ENCODE assay signal across 8 cellular contexts in genomic region chr2:32063310-32064020, GRCh38.
DNase-seq lines count a peak whose midpoint lies in the region; ATAC-seq lines count a peak whose summit lies in the region.

Gene SPAST (plus strand): TSS chr2:32063556. CDS start chr2:32063832, 276 bp downstream.

- ATAC-seq in GM19372 (IDR thresholded peaks at IDR 0.05; ENCODE audit: low read depth, unreplicated experiment) (peak; percentile 96), HG03558 (IDR thresholded peaks at IDR 0.05; ENCODE audit: extremely low read depth, unreplicated experiment) (peak; percentile 83)

- DNase-seq in CD1c-positive myeloid dendritic cell (ENCODE audit: extremely low spot score) (peak; percentile 99), NCI-H748 (lab: John Stamatoyannopoulos, UW; ENCODE audit: unreplicated experiment) (peak; percentile 97), dedifferentiated amniotic fluid mesenchymal stem cell (ENCODE audit: extremely low spot score) (peak; percentile 96), left kidney (ENCODE audit: low read depth, low spot score) (peak; percentile 99)
- peak; percentile 95 for DNase-seq in activated CD4-positive, alpha-beta T cell treated with anti-CD3 and anti-CD28 coated beads, Interleukin-2, amount 50 U/mL, for 1 hour
- peak; percentile 98 for DNase-seq in stimulated activated CD4-positive, alpha-beta T cell treated with anti-CD3 and anti-CD28 coated beads, Interleukin-2, amount 100 ng/mL, for 24 hours

Comparison
In these comparisons a context has a peak if more than half of its experiments do, and no peak if none do; other contexts are left out.
1. Peak in every context shown above with its lines: DNase-seq and ATAC-seq.